Comparison of ENCODE assay signal across 8 cellular contexts in genomic region chr19:50432221-50432626, GRCh38. TPM values are rescaled to one million over a fixed set of nuclear protein-coding genes. Genes with fewer than 3 reads are reported as not detected.
DNase-seq lines count a peak whose midpoint lies in the region; ATAC-seq and TF ChIP-seq lines count a peak whose summit lies in the region.

No MANE protein-coding gene starts in this region.

- no peaks in the 10 kb centered on the region for H3K27me3 ChIP-seq in Caco-2 (replicated peaks; ENCODE audit: control insufficient read depth, insufficient read depth, low read length)

- POLR2A ChIA-PET in Caco-2 (lab: Charles Lee), result no interaction called here
- POLR2A ChIA-PET in MCF 10A (lab: Yijun Ruan, JAX), result interaction anchor here (0.6 kb wide), 1 partner anchor 1434 kb away, joined by 3 read pairs; no protein-coding TSS in a partner anchor

- DNase-seq in Caco-2, result peak in 1 of 2 experiments; percentile 32
- DNase-seq in MCF 10A (ENCODE audit: unreplicated experiment), result no peak
- DNase-seq in mucosa of descending colon, result no peak
- no peak for DNase-seq in HuH-7 (ENCODE audit: low spot score)
- DNase-seq in foreskin melanocyte, result no peak
- no peak for DNase-seq in effector CD8-positive, alpha-beta T cell (lab: John Stamatoyannopoulos, UW)
- DNase-seq in NCI-H2107 treated with DMSO at 0.1 percent for 48 hours (lab: John Stamatoyannopoulos, UW; ENCODE audit: unreplicated experiment), result no peak

- BruUV-seq in Caco-2 (replicated peaks; lab: Mats Ljungman, UMichigan) (TSS peak; percentile 47), MCF 10A (replicated peaks; lab: Mats Ljungman, UMichigan) (no TSS peak)

- peaks cover 12% of the 10 kb centered on the region for H3K27me3 Mint-ChIP-seq in Caco-2 (ENCODE audit: insufficient read depth, unreplicated experiment)
- peaks cover 16% of the 10 kb centered on the region for H3K27me3 Mint-ChIP-seq in MCF 10A (ENCODE audit: insufficient read depth, unreplicated experiment)

- CTCF ChIA-PET in Caco-2 (lab: Charles Lee), result interaction anchor here (0.8 to 1.4 kb wide), 2 partner anchors 28 to 30 kb away, joined by 3 read pairs; no protein-coding TSS in a partner anchor
- CTCF ChIA-PET in MCF 10A (lab: Yijun Ruan, JAX), result interaction anchor here (0.6 kb wide), 2 partner anchors 46 to 89 kb away, joined by 3 read pairs; no protein-coding TSS in a partner anchor

- H3K27ac Mint-ChIP-seq in Caco-2 (ENCODE audit: unreplicated experiment) (no peak overlapping the region), MCF 10A (ENCODE audit: low read depth, unreplicated experiment) (peak overlapping the region; percentile 51)

- H3K9me3 ChIP-seq in Caco-2, result no peaks in the 10 kb centered on the region
- H3K9me3 ChIP-seq in mucosa of descending colon, result no peaks in the 10 kb centered on the region

- no peaks in the 10 kb centered on the region for H3K9me3 Mint-ChIP-seq in Caco-2 (ENCODE audit: unreplicated experiment)
- no peaks in the 10 kb centered on the region for H3K9me3 Mint-ChIP-seq in MCF 10A (ENCODE audit: unreplicated experiment)

- peaks cover 11% of the 10 kb centered on the region for H3K4me1 ChIP-seq in Caco-2
- peaks cover 4% of the 10 kb centered on the region for H3K4me1 ChIP-seq in mucosa of descending colon (ENCODE audit: low read depth)

- H3K36me3 ChIP-seq in Caco-2 (ENCODE audit: control insufficient read depth, insufficient read depth, low read length), result no peaks in the 10 kb centered on the region
- no peaks in the 10 kb centered on the region for H3K36me3 ChIP-seq in mucosa of descending colon (ENCODE audit: low read depth)

- TF ChIP-seq CTCF in Caco-2 (IDR thresholded peaks at IDR 0.05; ENCODE audit: insufficient read depth in 1 of 2, low read depth in 1 of 2, low read length in 1 of 2, severe bottlenecking in 1 of 2, unreplicated experiment in 1 of 2) (no peak), MCF 10A (IDR thresholded peaks at IDR 0.05; ENCODE audit: unreplicated experiment) (no peak), mucosa of descending colon (IDR thresholded peaks at IDR 0.05) (no peak)

- peak overlapping the region; percentile 51 for H3K4me3 ChIP-seq in Caco-2 (ENCODE audit: low read depth, low read length)
- peak overlapping the region; percentile 9 for H3K4me3 ChIP-seq in mucosa of descending colon

- H3K4me3 Mint-ChIP-seq in Caco-2 (ENCODE audit: unreplicated experiment) (peak overlapping the region; percentile 94), MCF 10A (ENCODE audit: unreplicated experiment) (peak overlapping the region; percentile 75)

- H3K4me1 Mint-ChIP-seq in Caco-2 (ENCODE audit: low read depth, unreplicated experiment), result peaks cover 7% of the 10 kb centered on the region
- H3K4me1 Mint-ChIP-seq in MCF 10A (ENCODE audit: insufficient read depth, unreplicated experiment), result peaks cover 11% of the 10 kb centered on the region

- peak; percentile 2 for ATAC-seq in HG03342 (IDR thresholded peaks at IDR 0.05; ENCODE audit: unreplicated experiment)
- ATAC-seq in mucosa of descending colon, result peak; percentile 6

- intact Hi-C loops in Caco-2 (cut with micrococcal nuclease; ENCODE audit: unreplicated experiment) (no loop called here), MCF 10A (cut with micrococcal nuclease) (no loop called here), mucosa of descending colon (cut with DNase I, micrococcal nuclease) (no loop called here)

- H3K36me3 Mint-ChIP-seq in Caco-2 (ENCODE audit: insufficient read depth, unreplicated experiment) (peaks cover 12% of the 10 kb centered on the region), MCF 10A (ENCODE audit: insufficient read depth, unreplicated experiment) (no peaks in the 10 kb centered on the region)

RNA-seq across cellular contexts. Expression of gene MYBPC2, which starts 0.5 kb away (rescaled TPM):
- total RNA-seq in Caco-2 (2022) (0.91 and 1.6 TPM in 2 replicates), MCF 10A (2022) (not detected in 2 replicates), mucosa of descending colon (under 1 TPM in 2 of 3 donors, not detected in 1; 0.10 to 0.14 TPM)

RNA-seq across cellular contexts. Expression of gene SPIB, which starts 13.5 kb away (rescaled TPM):
- total RNA-seq in Caco-2 (2022) (0.50 and 0.51 TPM in 2 replicates), MCF 10A (2022) (not detected in 2 replicates), mucosa of descending colon (10 to 100 TPM; 21.5 to 83.1 (median 61.6) TPM)

RNA-seq across cellular contexts. Expression of gene EMC10, which starts 44.1 kb away (rescaled TPM):
- total RNA-seq in Caco-2 (2022) (42.9 and 46.3 TPM in 2 replicates), MCF 10A (2022) (61.3 and 61.8 TPM in 2 replicates), mucosa of descending colon (100 to 1,000 TPM in 2 of 3 donors, 10 to 100 TPM in 1; 79.6 to 121 (median 108) TPM)

RNA-seq across cellular contexts. Expression of gene GARIN5A, which starts 44.4 kb away (rescaled TPM):
- total RNA-seq in Caco-2 (2022) (1.4 and 1.5 TPM in 2 replicates), MCF 10A (2022) (1.5 and 2.7 TPM in 2 replicates), mucosa of descending colon (1 to 10 TPM; 1.7 to 3.0 (median 2.6) TPM)

RNA-seq across cellular contexts. Expression of gene POLD1, which starts 48.1 kb away (rescaled TPM):
- total RNA-seq in Caco-2 (2022), result 128 TPM in 2 replicates
- total RNA-seq in MCF 10A (2022), result 18.9 and 31.9 TPM in 2 replicates
- total RNA-seq in mucosa of descending colon, result 10 to 100 TPM; 20.8 to 27.9 (median 22.9) TPM

Comparison
In these comparisons a context has a peak if more than half of its experiments do, and no peak if none do; other contexts are left out.
1. RNA of gene SPIB, which starts 13.5 kb away (total RNA-seq): 21.5 to 83.1 TPM in mucosa of descending colon; 0.50 to 0.51 TPM in Caco-2 and not detected in MCF 10A; every median in the first group is over 10 times any median in the second.